ENCODE assay signal across 1 cellular context in genomic region chr4:10078481-10079233, GRCh38.
TF ChIP-seq lines count a peak whose summit lies in the region.

No MANE protein-coding gene starts in this region.

TF ChIP-seq in GM12878, 131 proteins besides CTCF, POLR2A, EP300 and RAD21:
- TF ChIP-seq CBX3 (IDR thresholded peaks at IDR 0.05; ENCODE audit: borderline replicate concordance, low read depth), result no peak
- TF ChIP-seq SRF (IDR thresholded peaks at IDR 0.05; ENCODE audit: low read depth in 2 of 2, low read length in 2 of 2), result no peak
- peak; percentile 13; the same call in 1 of the 2 replicates for TF ChIP-seq POLR2AphosphoS5 (IDR thresholded peaks at IDR 0.05; ENCODE audit: low read length)
- TF ChIP-seq BCLAF1 (IDR thresholded peaks at IDR 0.05), result no peak
